In genomic region chr13:111329641-111330040, GRCh38 we compare ENCODE assay signal across 20 cellular contexts. TPM values are rescaled to one million over a fixed set of nuclear protein-coding genes. Genes with fewer than 3 reads are reported as not detected.
"Had no signal": no experiment of that assay in that cellular context is flagged by ENCODE, and none has a peak within 500 bp of the region (broad histone marks: within the 10 kb centered on the region; RNA-seq: fewer than 3 reads in every experiment).

No MANE protein-coding gene starts in this region.

- H3K27me3 Mint-ChIP-seq: activated naive CD8-positive, alpha-beta T cell treated with anti-CD3 and anti-CD28 coated beads, Interleukin-2, amount 10 ng/mL, durations not matched to agents 7 days and 5 days; IgD-negative memory B cell had no signal

- DNase-seq: activated CD4-positive, alpha-beta T cell treated with anti-CD3 and anti-CD28 coated beads for 4 hours; activated naive CD4-positive, alpha-beta T cell treated with anti-CD3 and anti-CD28 coated beads, Interleukin-2, amount 50 U/mL, for 16 hours; activated naive CD8-positive, alpha-beta T cell treated with anti-CD3 and anti-CD28 coated beads, Interleukin-2, amount 10 ng/mL, durations not matched to agents 7 days and 5 days; activated T-cell treated with anti-CD3 and anti-CD28 coated beads, Interleukin-2, amount 50 U/mL, for 1 hour; anterior cingulate cortex; KG1; NCI-H1092; NCI-H1417; NCI-H2029; NCI-H2107; NCI-H2171 treated with DMSO at 0.1 percent for 48 hours; NCI-H510A treated with DMSO at 0.1 percent for 48 hours; Right ventricle myocardium superior; SJCRH30; SK-N-SH; T-helper 1 cell; WERI-Rb-1 had no signal

- H3K9me3 Mint-ChIP-seq: activated naive CD8-positive, alpha-beta T cell treated with anti-CD3 and anti-CD28 coated beads, Interleukin-2, amount 10 ng/mL, durations not matched to agents 7 days and 5 days had no signal

- H3K4me3 Mint-ChIP-seq: activated naive CD8-positive, alpha-beta T cell treated with anti-CD3 and anti-CD28 coated beads, Interleukin-2, amount 10 ng/mL, durations not matched to agents 7 days and 5 days; IgD-negative memory B cell had no signal

- H3K4me1 Mint-ChIP-seq: activated naive CD8-positive, alpha-beta T cell treated with anti-CD3 and anti-CD28 coated beads, Interleukin-2, amount 10 ng/mL, durations not matched to agents 7 days and 5 days; IgD-negative memory B cell had no signal

- H3K27ac Mint-ChIP-seq: activated naive CD8-positive, alpha-beta T cell treated with anti-CD3 and anti-CD28 coated beads, Interleukin-2, amount 10 ng/mL, durations not matched to agents 7 days and 5 days; IgD-negative memory B cell had no signal

RNA-seq across cellular contexts. Expression of gene TEX29, which starts 9.2 kb away (rescaled TPM):
- total RNA-seq: MCF 10A, Peyer's patch, Right ventricle myocardium superior, SJCRH30 had no signal
